35 cellular contexts compared by ENCODE assay signal in the genomic region with DNA sequence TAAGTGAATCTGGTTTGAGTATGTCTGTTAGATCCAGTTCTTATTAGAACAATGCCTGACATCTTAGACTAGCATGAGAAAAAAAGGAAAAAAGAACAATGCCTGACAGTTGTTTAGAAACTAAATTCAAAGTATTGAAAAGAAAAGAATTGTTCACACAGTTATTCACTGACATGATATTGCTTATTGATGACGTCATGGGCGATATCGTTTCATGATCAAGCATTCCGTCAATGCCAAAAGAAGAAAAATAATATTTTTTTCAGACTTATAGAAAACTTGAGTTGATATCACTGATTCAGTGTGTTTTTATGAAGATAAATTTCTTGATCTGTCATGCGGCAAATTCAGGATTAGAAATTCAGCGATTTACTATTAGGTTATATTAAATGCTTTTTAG.
"Had no signal": no experiment of that assay in that cellular context is flagged by ENCODE, and none has a peak within 500 bp of the region (broad histone marks: within the 10 kb centered on the region; RNA-seq: fewer than 3 reads in every experiment).

No MANE protein-coding gene starts in this region.

- DNase-seq: Karpas-422, Kasumi-1, MG63, MM.1S, MV-4-11, NCI-H1048, NCI-H1092, NCI-H1092 treated with DMSO at 0.1 percent for 48 hours, NCI-H1105, NCI-H1105 treated with DMSO at 0.1 percent for 48 hours, NCI-H1417, NCI-H1417 treated with DMSO at 0.1 percent for 48 hours, NCI-H1436, NCI-H1436 treated with DMSO at 0.1 percent for 48 hours, NCI-H146, NCI-H1694, NCI-H1694 treated with DMSO at 0.1 percent for 48 hours, NCI-H187, NCI-H187 treated with DMSO at 0.1 percent for 48 hours, NCI-H1930, NCI-H2029, NCI-H2029 treated with DMSO at 0.1 percent for 48 hours, NCI-H2081, NCI-H2081 treated with DMSO at 0.1 percent for 48 hours, NCI-H2107, NCI-H2171, NCI-H2227 treated with DMSO at 0.1 percent for 48 hours, NCI-H226, NCI-H345, NCI-H446, NCI-H446 treated with DMSO at 0.1 percent for 48 hours, NCI-H510A, NCI-H510A treated with DMSO at 0.1 percent for 48 hours, NCI-H524 treated with DMSO at 0.1 percent for 48 hours, NCI-H526 had no signal

- H3K36me3 ChIP-seq: MG63 had no signal

- H3K27me3 ChIP-seq: MG63 had no signal

- H3K4me3 ChIP-seq: MG63 had no signal
